In genomic region chr18:13726228-13726971, GRCh38 we compare ENCODE assay signal across 8 cellular contexts. TPM values are rescaled to one million over a fixed set of nuclear protein-coding genes. Genes with fewer than 3 reads are reported as not detected.
DNase-seq lines count a peak whose midpoint lies in the region; TF ChIP-seq lines count a peak whose summit lies in the region.

TSS of gene FAM210A (minus strand) at chr18:13726558. CDS start at chr18:13682077, 44,481 bp downstream.
TSS of gene RNMT (plus strand) at chr18:13726673. CDS start at chr18:13731518, 4,845 bp downstream.

- no peaks in the 10 kb centered on the region for H3K9me3 ChIP-seq in HAP-1
- H3K9me3 ChIP-seq in MM.1S (replicated peaks; ENCODE audit: insufficient read depth, low read length): no peaks in the 10 kb centered on the region
- H3K9me3 ChIP-seq in neural cell (ENCODE audit: low read length): no peaks in the 10 kb centered on the region
- no peaks in the 10 kb centered on the region for H3K9me3 ChIP-seq in stomach

- DNase-seq in G401 (ENCODE audit: low spot score): peak; percentile 95
- peak; percentile 94 to 95 for DNase-seq in HAP-1 (ENCODE audit: low spot score in 2 of 2)
- peak; percentile 98 for DNase-seq in MM.1S
- DNase-seq in SIG-M5 (lab: John Stamatoyannopoulos, UW): peak; percentile 78
- DNase-seq in activated gamma-delta T cell treated with Interleukin-2 at 50 U/mL for 16 hours: peak; percentile 91
- DNase-seq in fibroblast of villous mesenchyme (ENCODE audit: low read depth): peak; percentile 97
- DNase-seq in stomach: peak; percentile 96

- in situ Hi-C loops in G401 (cut with HindIII; ENCODE audit: low sequenced_read_pairs) (no loop called here), HAP-1 (cut with MboI; ENCODE audit: low sequenced_read_pairs) (no loop called here)

- intact Hi-C loops in stomach (cut with DNase I; ENCODE audit: low total_unique reads): no loop called here

- H3F3A ChIP-seq in MM.1S (ENCODE audit: insufficient read depth, low read length) (peaks cover 7% of the 10 kb centered on the region; the same call in 1 of the 2 replicates), neural cell (ENCODE audit: insufficient read depth, low read length, poor library complexity, severe bottlenecking) (no peaks in the 10 kb centered on the region)

- H3K27ac ChIP-seq in MM.1S (ENCODE audit: low read length) (peak within 1 kb of the TSS; percentile 76), neural cell (ENCODE audit: low read length) (peak within 1 kb of the TSS; percentile 91), stomach (peak within 1 kb of the TSS; percentile 92 to 97 (median 94))

- H3K4me3 ChIP-seq in HAP-1: peak within 1 kb of the TSS; percentile 87
- peak within 1 kb of the TSS; percentile 78 for H3K4me3 ChIP-seq in MM.1S (ENCODE audit: low read length)
- peak within 1 kb of the TSS; percentile 96 for H3K4me3 ChIP-seq in fibroblast of villous mesenchyme (ENCODE audit: low read depth, low read length)
- H3K4me3 ChIP-seq in neural cell (ENCODE audit: low read length): peak within 1 kb of the TSS; percentile 88
- peak within 1 kb of the TSS; percentile 74 to 100 (median 98) for H3K4me3 ChIP-seq in stomach

- H3K27me3 ChIP-seq in HAP-1 (ENCODE audit: low read depth) (no peaks in the 10 kb centered on the region), MM.1S (replicated peaks; ENCODE audit: insufficient read depth, low read length) (no peaks in the 10 kb centered on the region), neural cell (ENCODE audit: insufficient read depth, low read depth, low read length) (no peaks in the 10 kb centered on the region), stomach (no peaks in the 10 kb centered on the region)

- TF ChIP-seq CTCF in MM.1S (IDR thresholded peaks at IDR 0.05; ENCODE audit: low read length) (no peak), fibroblast of villous mesenchyme (IDR thresholded peaks at IDR 0.05; ENCODE audit: insufficient read depth, low read depth, low read length) (peak; percentile 4), neural cell (IDR thresholded peaks at IDR 0.05; ENCODE audit: poor library complexity, severe bottlenecking) (peak; percentile 62), stomach (IDR thresholded peaks at IDR 0.05) (no peak)

- H2AFZ ChIP-seq in MM.1S (ENCODE audit: low read length): peak within 1 kb of the TSS; percentile 60
- peak within 1 kb of the TSS; percentile 80 for H2AFZ ChIP-seq in neural cell (ENCODE audit: low read depth, low read length)

- peak in 1 of 4 donors; percentile 24 for TF ChIP-seq POLR2A in stomach (IDR thresholded peaks at IDR 0.05)

- peak; percentile 60 for TF ChIP-seq RAD21 in neural cell (conservative IDR thresholded peaks at IDR 0.05)

- H3K4me1 ChIP-seq in HAP-1: peaks cover 10% of the 10 kb centered on the region
- peaks cover 11% of the 10 kb centered on the region; the same call in 1 of the 2 replicates for H3K4me1 ChIP-seq in MM.1S (ENCODE audit: low read length)
- peaks cover 13 to 53% (median 39%) of the 10 kb centered on the region in 4 donors for H3K4me1 ChIP-seq in stomach

- H3K9me2 ChIP-seq in MM.1S (replicated peaks; ENCODE audit: insufficient read depth, low read length): no peaks in the 10 kb centered on the region
- H3K9me2 ChIP-seq in neural cell (ENCODE audit: insufficient read depth, low read length): no peaks in the 10 kb centered on the region

- peak; percentile 84 for TF ChIP-seq EP300 in neural cell (conservative IDR thresholded peaks at IDR 0.05; ENCODE audit: poor library complexity, severe bottlenecking)
- TF ChIP-seq EP300 in stomach (IDR thresholded peaks at IDR 0.05): no peak

- H3K36me3 ChIP-seq in HAP-1 (replicated peaks): peaks cover 4% of the 10 kb centered on the region; the same call in 1 of the 2 replicates
- 0 out of 2 replicates have a peak, but pooled peaks cover 3% of the 10 kb centered on the region for H3K36me3 ChIP-seq in MM.1S (replicated peaks; ENCODE audit: insufficient read depth, low read length)
- H3K36me3 ChIP-seq in neural cell (ENCODE audit: insufficient read depth, low read length): no peaks in the 10 kb centered on the region
- H3K36me3 ChIP-seq in stomach: no peaks in the 10 kb centered on the region

- H3K9ac ChIP-seq in MM.1S (ENCODE audit: low read length): peak within 1 kb of the TSS; percentile 85
- peak within 1 kb of the TSS; percentile 87 for H3K9ac ChIP-seq in neural cell (ENCODE audit: low read length)

- H4K20me1 ChIP-seq in MM.1S (ENCODE audit: insufficient read depth, low read length) (peaks cover 14% of the 10 kb centered on the region), neural cell (ENCODE audit: insufficient read depth) (no peaks in the 10 kb centered on the region)

- peak within 1 kb of the TSS; percentile 89 for H3K4me2 ChIP-seq in MM.1S (ENCODE audit: low read depth, low read length)
- peak within 1 kb of the TSS; percentile 90 for H3K4me2 ChIP-seq in neural cell (ENCODE audit: low read length)

- H3K79me2 ChIP-seq in MM.1S (ENCODE audit: low read length) (peaks cover 97% of the 10 kb centered on the region), neural cell (replicated peaks; ENCODE audit: insufficient read depth, low read length) (peaks cover 50% of the 10 kb centered on the region)

- WGBS in stomach, 5 donors: 0 to 1% (median 1%) methylated on average over 21 to 77 of the region's 77 CpGs

TF ChIP-seq in neural cell, 6 proteins besides CTCF, POLR2A, EP300 and RAD21:
- peak; percentile 68 for TF ChIP-seq REST (IDR thresholded peaks at IDR 0.05; ENCODE audit: borderline replicate concordance)
- peak; percentile 99 for TF ChIP-seq MXI1 (conservative IDR thresholded peaks at IDR 0.05; ENCODE audit: poor library complexity, severe bottlenecking)
- TF ChIP-seq SMC3 (conservative IDR thresholded peaks at IDR 0.05; ENCODE audit: poor library complexity): peak; percentile 57
- peak; percentile 95 for TF ChIP-seq POLR2AphosphoS5 (IDR thresholded peaks at IDR 0.05)
- TF ChIP-seq TAF1 (IDR thresholded peaks at IDR 0.05; ENCODE audit: low read depth): no peak
- no peak for TF ChIP-seq EZH2 (IDR thresholded peaks at IDR 0.05; ENCODE audit: borderline replicate concordance, insufficient read depth, low read length, poor library complexity, severe bottlenecking)
TF ChIP-seq in neural cell: peak in this region for 4.

RNA-seq across cellular contexts. Expression of gene FAM210A, which starts in this region (rescaled TPM):
- 23.4 and 27.9 TPM in 2 replicates for total RNA-seq in G401 (2014; rRNA removed; shearing (Covaris generic))
- total RNA-seq in fibroblast of villous mesenchyme (16.1 and 20.7 TPM in 2 replicates), stomach (10 to 100 TPM in 3 of 5 donors, 1 to 10 TPM in 2; 1.4 to 35.0 (median 13.0) TPM)
- polyA plus RNA-seq in neural cell (9.6 and 11.5 TPM in 2 replicates), stomach (1 to 10 TPM; 3.4 to 4.0 (median 3.9) TPM)
- 33.1 and 36.0 TPM in 2 replicates for polyA minus RNA-seq in neural cell

RNA-seq across cellular contexts. Expression of gene RNMT, which starts in this region (rescaled TPM):
- total RNA-seq in G401 (2014; rRNA removed; shearing (Covaris generic)): 36.7 and 44.6 TPM in 2 replicates
- total RNA-seq in fibroblast of villous mesenchyme (25.4 and 25.5 TPM in 2 replicates), stomach (10 to 100 TPM; 11.4 to 73.5 (median 31.3) TPM)
- polyA plus RNA-seq in neural cell (29.8 and 31.1 TPM in 2 replicates), stomach (10 to 100 TPM in 2 of 3 donors, 1 to 10 TPM in 1; 9.0 to 11.5 (median 10.1) TPM)
- polyA minus RNA-seq in neural cell: 64.8 and 87.9 TPM in 2 replicates

Comparison
In these comparisons a context has a peak if more than half of its experiments do, and no peak if none do; other contexts are left out.
1. Peak in every context shown above with its lines: DNase-seq, H3K4me3 ChIP-seq and H3K27ac ChIP-seq.
2. CTCF ChIP-seq: peak in fibroblast of villous mesenchyme (single experiment) and neural cell (single experiment); none in MM.1S (single experiment) and stomach (0 of 7).